In genomic region chr2:85251070-85251616, GRCh38 we compare ENCODE assay signal across 2 cellular contexts.
TF ChIP-seq lines count a peak whose summit lies in the region.

No MANE protein-coding gene starts in this region.

TF ChIP-seq in GM23338, 12 proteins besides CTCF, POLR2A, EP300 and RAD21 (continued from another document):
- TF ChIP-seq, protein P1, sequence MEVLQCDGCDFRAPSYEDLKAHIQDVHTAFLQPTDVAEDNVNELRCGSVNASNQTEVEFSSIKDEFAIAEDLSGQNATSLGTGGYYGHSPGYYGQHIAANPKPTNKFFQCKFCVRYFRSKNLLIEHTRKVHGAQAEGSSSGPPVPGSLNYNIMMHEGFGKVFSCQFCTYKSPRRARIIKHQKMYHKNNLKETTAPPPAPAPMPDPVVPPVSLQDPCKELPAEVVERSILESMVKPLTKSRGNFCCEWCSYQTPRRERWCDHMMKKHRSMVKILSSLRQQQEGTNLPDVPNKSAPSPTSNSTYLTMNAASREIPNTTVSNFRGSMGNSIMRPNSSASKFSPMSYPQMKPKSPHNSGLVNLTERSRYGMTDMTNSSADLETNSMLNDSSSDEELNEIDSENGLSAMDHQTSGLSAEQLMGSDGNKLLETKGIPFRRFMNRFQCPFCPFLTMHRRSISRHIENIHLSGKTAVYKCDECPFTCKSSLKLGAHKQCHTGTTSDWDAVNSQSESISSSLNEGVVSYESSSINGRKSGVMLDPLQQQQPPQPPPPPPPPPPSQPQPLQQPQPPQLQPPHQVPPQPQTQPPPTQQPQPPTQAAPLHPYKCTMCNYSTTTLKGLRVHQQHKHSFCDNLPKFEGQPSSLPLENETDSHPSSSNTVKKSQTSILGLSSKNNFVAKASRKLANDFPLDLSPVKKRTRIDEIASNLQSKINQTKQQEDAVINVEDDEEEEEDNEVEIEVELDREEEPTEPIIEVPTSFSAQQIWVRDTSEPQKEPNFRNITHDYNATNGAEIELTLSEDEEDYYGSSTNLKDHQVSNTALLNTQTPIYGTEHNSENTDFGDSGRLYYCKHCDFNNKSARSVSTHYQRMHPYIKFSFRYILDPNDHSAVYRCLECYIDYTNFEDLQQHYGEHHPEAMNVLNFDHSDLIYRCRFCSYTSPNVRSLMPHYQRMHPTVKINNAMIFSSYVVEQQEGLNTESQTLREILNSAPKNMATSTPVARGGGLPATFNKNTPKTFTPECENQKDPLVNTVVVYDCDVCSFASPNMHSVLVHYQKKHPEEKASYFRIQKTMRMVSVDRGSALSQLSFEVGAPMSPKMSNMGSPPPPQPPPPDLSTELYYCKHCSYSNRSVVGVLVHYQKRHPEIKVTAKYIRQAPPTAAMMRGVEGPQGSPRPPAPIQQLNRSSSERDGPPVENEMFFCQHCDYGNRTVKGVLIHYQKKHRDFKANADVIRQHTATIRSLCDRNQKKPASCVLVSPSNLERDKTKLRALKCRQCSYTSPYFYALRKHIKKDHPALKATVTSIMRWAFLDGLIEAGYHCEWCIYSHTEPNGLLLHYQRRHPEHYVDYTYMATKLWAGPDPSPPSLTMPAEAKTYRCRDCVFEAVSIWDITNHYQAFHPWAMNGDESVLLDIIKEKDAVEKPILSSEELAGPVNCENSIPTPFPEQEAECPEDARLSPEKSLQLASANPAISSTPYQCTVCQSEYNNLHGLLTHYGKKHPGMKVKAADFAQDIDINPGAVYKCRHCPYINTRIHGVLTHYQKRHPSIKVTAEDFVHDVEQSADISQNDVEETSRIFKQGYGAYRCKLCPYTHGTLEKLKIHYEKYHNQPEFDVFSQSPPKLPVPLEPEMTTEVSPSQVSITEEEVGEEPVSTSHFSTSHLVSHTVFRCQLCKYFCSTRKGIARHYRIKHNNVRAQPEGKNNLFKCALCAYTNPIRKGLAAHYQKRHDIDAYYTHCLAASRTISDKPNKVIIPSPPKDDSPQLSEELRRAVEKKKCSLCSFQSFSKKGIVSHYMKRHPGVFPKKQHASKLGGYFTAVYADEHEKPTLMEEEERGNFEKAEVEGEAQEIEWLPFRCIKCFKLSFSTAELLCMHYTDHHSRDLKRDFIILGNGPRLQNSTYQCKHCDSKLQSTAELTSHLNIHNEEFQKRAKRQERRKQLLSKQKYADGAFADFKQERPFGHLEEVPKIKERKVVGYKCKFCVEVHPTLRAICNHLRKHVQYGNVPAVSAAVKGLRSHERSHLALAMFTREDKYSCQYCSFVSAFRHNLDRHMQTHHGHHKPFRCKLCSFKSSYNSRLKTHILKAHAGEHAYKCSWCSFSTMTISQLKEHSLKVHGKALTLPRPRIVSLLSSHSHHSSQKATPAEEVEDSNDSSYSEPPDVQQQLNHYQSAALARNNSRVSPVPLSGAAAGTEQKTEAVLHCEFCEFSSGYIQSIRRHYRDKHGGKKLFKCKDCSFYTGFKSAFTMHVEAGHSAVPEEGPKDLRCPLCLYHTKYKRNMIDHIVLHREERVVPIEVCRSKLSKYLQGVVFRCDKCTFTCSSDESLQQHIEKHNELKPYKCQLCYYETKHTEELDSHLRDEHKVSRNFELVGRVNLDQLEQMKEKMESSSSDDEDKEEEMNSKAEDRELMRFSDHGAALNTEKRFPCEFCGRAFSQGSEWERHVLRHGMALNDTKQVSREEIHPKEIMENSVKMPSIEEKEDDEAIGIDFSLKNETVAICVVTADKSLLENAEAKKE (CRISPR knock-in tag; IDR thresholded peaks at IDR 0.05), result no peak
- no peak for TF ChIP-seq NANOG (IDR thresholded peaks at IDR 0.05; ENCODE audit: borderline replicate concordance)
- TF ChIP-seq EZH2 (IDR thresholded peaks at IDR 0.05; ENCODE audit: low read depth, unreplicated experiment), result no peak
- no peak for TF ChIP-seq POLR2AphosphoS5 (IDR thresholded peaks at IDR 0.05; ENCODE audit: low read depth)
- TF ChIP-seq, protein P2, sequence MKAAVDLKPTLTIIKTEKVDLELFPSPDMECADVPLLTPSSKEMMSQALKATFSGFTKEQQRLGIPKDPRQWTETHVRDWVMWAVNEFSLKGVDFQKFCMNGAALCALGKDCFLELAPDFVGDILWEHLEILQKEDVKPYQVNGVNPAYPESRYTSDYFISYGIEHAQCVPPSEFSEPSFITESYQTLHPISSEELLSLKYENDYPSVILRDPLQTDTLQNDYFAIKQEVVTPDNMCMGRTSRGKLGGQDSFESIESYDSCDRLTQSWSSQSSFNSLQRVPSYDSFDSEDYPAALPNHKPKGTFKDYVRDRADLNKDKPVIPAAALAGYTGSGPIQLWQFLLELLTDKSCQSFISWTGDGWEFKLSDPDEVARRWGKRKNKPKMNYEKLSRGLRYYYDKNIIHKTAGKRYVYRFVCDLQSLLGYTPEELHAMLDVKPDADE (IDR thresholded peaks at IDR 0.05), result no peak
- TF ChIP-seq ZNF331 (CRISPR knock-in tag; IDR thresholded peaks at IDR 0.05; ENCODE audit: low read depth), result no peak
- TF ChIP-seq CREB1 (CRISPR knock-in tag; IDR thresholded peaks at IDR 0.05; ENCODE audit: low read depth), result no peak
- no peak for TF ChIP-seq STAT1 (IDR thresholded peaks at IDR 0.05; ENCODE audit: unreplicated experiment)

TF ChIP-seq in WTC11, 78 proteins besides CTCF, POLR2A, EP300 and RAD21 (continued from another document):
- TF ChIP-seq KAT7 (CRISPR knock-in tag; IDR thresholded peaks at IDR 0.05; ENCODE audit: borderline replicate concordance) (no peak), ELF4 (CRISPR knock-in tag; IDR thresholded peaks at IDR 0.05; ENCODE audit: low read depth) (no peak), NR1H2 (CRISPR knock-in tag; IDR thresholded peaks at IDR 0.05) (no peak), ESRRA (CRISPR knock-in tag; IDR thresholded peaks at IDR 0.05; ENCODE audit: borderline replicate concordance) (no peak), OVOL2 (CRISPR knock-in tag; IDR thresholded peaks at IDR 0.05; ENCODE audit: borderline replicate concordance) (no peak), SOX15 (CRISPR knock-in tag; IDR thresholded peaks at IDR 0.05) (no peak), ZNF671 (CRISPR knock-in tag; IDR thresholded peaks at IDR 0.05) (no peak)
- TF ChIP-seq, protein P3, sequence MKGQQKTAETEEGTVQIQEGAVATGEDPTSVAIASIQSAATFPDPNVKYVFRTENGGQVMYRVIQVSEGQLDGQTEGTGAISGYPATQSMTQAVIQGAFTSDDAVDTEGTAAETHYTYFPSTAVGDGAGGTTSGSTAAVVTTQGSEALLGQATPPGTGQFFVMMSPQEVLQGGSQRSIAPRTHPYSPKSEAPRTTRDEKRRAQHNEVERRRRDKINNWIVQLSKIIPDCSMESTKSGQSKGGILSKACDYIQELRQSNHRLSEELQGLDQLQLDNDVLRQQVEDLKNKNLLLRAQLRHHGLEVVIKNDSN (CRISPR knock-in tag; IDR thresholded peaks at IDR 0.05), result no peak
- TF ChIP-seq, protein P4, sequence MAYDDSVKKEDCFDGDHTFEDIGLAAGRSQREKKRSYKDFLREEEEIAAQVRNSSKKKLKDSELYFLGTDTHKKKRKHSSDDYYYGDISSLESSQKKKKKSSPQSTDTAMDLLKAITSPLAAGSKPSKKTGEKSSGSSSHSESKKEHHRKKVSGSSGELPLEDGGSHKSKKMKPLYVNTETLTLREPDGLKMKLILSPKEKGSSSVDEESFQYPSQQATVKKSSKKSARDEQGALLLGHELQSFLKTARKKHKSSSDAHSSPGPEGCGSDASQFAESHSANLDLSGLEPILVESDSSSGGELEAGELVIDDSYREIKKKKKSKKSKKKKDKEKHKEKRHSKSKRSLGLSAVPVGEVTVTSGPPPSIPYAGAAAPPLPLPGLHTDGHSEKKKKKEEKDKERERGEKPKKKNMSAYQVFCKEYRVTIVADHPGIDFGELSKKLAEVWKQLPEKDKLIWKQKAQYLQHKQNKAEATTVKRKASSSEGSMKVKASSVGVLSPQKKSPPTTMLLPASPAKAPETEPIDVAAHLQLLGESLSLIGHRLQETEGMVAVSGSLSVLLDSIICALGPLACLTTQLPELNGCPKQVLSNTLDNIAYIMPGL (CRISPR knock-in tag; IDR thresholded peaks at IDR 0.05), result no peak
- TF ChIP-seq, protein P5, sequence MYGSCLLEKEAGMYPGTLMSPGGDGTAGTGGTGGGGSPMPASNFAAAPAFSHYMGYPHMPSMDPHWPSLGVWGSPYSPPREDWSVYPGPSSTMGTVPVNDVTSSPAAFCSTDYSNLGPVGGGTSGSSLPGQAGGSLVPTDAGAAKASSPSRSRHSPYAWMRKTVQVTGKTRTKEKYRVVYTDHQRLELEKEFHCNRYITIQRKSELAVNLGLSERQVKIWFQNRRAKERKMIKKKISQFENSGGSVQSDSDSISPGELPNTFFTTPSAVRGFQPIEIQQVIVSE (CRISPR knock-in tag; IDR thresholded peaks at IDR 0.05; ENCODE audit: borderline replicate concordance), result no peak
